8 cellular contexts compared by ENCODE assay signal in genomic region chr11:77820565-77821348, GRCh38. TPM values are rescaled to one million over a fixed set of nuclear protein-coding genes. Genes with fewer than 3 reads are reported as not detected.
DNase-seq lines count a peak whose midpoint lies in the region; ATAC-seq and TF ChIP-seq lines count a peak whose summit lies in the region.

Gene AAMDC (plus strand): TSS chr11:77821144. CDS start chr11:77842497, 21,353 bp downstream.
A gene with protein sequence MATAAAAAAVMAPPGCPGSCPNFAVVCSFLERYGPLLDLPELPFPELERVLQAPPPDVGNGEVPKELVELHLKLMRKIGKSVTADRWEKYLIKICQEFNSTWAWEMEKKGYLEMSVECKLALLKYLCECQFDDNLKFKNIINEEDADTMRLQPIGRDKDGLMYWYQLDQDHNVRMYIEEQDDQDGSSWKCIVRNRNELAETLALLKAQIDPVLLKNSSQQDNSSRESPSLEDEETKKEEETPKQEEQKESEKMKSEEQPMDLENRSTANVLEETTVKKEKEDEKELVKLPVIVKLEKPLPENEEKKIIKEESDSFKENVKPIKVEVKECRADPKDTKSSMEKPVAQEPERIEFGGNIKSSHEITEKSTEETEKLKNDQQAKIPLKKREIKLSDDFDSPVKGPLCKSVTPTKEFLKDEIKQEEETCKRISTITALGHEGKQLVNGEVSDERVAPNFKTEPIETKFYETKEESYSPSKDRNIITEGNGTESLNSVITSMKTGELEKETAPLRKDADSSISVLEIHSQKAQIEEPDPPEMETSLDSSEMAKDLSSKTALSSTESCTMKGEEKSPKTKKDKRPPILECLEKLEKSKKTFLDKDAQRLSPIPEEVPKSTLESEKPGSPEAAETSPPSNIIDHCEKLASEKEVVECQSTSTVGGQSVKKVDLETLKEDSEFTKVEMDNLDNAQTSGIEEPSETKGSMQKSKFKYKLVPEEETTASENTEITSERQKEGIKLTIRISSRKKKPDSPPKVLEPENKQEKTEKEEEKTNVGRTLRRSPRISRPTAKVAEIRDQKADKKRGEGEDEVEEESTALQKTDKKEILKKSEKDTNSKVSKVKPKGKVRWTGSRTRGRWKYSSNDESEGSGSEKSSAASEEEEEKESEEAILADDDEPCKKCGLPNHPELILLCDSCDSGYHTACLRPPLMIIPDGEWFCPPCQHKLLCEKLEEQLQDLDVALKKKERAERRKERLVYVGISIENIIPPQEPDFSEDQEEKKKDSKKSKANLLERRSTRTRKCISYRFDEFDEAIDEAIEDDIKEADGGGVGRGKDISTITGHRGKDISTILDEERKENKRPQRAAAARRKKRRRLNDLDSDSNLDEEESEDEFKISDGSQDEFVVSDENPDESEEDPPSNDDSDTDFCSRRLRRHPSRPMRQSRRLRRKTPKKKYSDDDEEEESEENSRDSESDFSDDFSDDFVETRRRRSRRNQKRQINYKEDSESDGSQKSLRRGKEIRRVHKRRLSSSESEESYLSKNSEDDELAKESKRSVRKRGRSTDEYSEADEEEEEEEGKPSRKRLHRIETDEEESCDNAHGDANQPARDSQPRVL (N-terminal part only) (minus strand): TSS chr11:77820722. CDS start chr11:77820714, 8 bp downstream.

- POLR2A ChIA-PET in Caco-2 (lab: Charles Lee), result interaction anchor here (0.6 to 1.6 kb wide), 4 partner anchors 20 to 186 kb away, joined by 3 to 15 read pairs (median 11); partner anchors contain the start of gene INTS4

- H3K9me3 ChIP-seq in Caco-2 (no peaks in the 10 kb centered on the region), endocrine pancreas (ENCODE audit: control insufficient read depth, low read length) (no peaks in the 10 kb centered on the region), mesodermal cell (ENCODE audit: control insufficient read depth, low read length) (no peaks in the 10 kb centered on the region)

- H3K4me1 Mint-ChIP-seq in Caco-2 (ENCODE audit: low read depth, unreplicated experiment), result peaks cover 6% of the 10 kb centered on the region
- H3K4me1 Mint-ChIP-seq in activated CD8-positive, alpha-beta memory T cell treated with anti-CD3 and anti-CD28 coated beads, Interleukin-2, amount 10 ng/mL, durations not matched to agents 7 days and 5 days, result peaks cover 33% of the 10 kb centered on the region

- H3K36me3 ChIP-seq in Caco-2 (ENCODE audit: control insufficient read depth, insufficient read depth, low read length), result 0 out of 2 replicates have a peak, but pooled peaks cover 1% of the 10 kb centered on the region
- no peaks in the 10 kb centered on the region for H3K36me3 ChIP-seq in endocrine pancreas (ENCODE audit: control insufficient read depth, insufficient read depth, low read length)
- H3K36me3 ChIP-seq in mesodermal cell (ENCODE audit: control insufficient read depth, insufficient read depth, low read length), result peaks cover 11% of the 10 kb centered on the region

- H3K27me3 Mint-ChIP-seq in Caco-2 (ENCODE audit: insufficient read depth, unreplicated experiment), result no peaks in the 10 kb centered on the region
- H3K27me3 Mint-ChIP-seq in activated CD8-positive, alpha-beta memory T cell treated with anti-CD3 and anti-CD28 coated beads, Interleukin-2, amount 10 ng/mL, durations not matched to agents 7 days and 5 days, result no peaks in the 10 kb centered on the region

- H3K4me1 ChIP-seq in Caco-2, result peaks cover 36% of the 10 kb centered on the region
- H3K4me1 ChIP-seq in endocrine pancreas (ENCODE audit: control insufficient read depth, insufficient read depth, low read length), result peaks cover 15% of the 10 kb centered on the region
- H3K4me1 ChIP-seq in mesodermal cell (ENCODE audit: control insufficient read depth, insufficient read depth, low read length, poor library complexity, severe bottlenecking), result peaks cover 11% of the 10 kb centered on the region

- H3K27ac ChIP-seq in mesodermal cell (ENCODE audit: low read depth, low read length, severe bottlenecking), result peak within 1 kb of the TSS; percentile 85

- H3K27ac Mint-ChIP-seq in Caco-2 (ENCODE audit: unreplicated experiment), result peak within 1 kb of the TSS; percentile 77
- H3K27ac Mint-ChIP-seq in activated CD8-positive, alpha-beta memory T cell treated with anti-CD3 and anti-CD28 coated beads, Interleukin-2, amount 10 ng/mL, durations not matched to agents 7 days and 5 days, result peak within 1 kb of the TSS; percentile 97

- H3K4me3 ChIP-seq in Caco-2 (ENCODE audit: low read depth, low read length), result peak within 1 kb of the TSS; percentile 100
- peak within 1 kb of the TSS; percentile 84 for H3K4me3 ChIP-seq in endocrine pancreas (ENCODE audit: control insufficient read depth, insufficient read depth, low read length)
- H3K4me3 ChIP-seq in mesodermal cell (ENCODE audit: extremely low read depth, insufficient read depth, low read length, poor library complexity, severe bottlenecking), result peak within 1 kb of the TSS; percentile 100

- 0% methylated on average over 43 to 46 of the region's 64 CpGs for whole genome bisulfite sequencing in mesodermal cell (ENCODE audit: insufficient coverage in 2 of 2), 2 experiments

- TF ChIP-seq CTCF in Caco-2 (IDR thresholded peaks at IDR 0.05; ENCODE audit: insufficient read depth in 1 of 2, low read depth in 1 of 2, low read length in 1 of 2, severe bottlenecking in 1 of 2, unreplicated experiment in 1 of 2), result peak; percentile 72 to 92

- ATAC-seq in GM21360 (IDR thresholded peaks at IDR 0.05; ENCODE audit: unreplicated experiment), result peak; percentile 82
- ATAC-seq in activated CD8-positive, alpha-beta memory T cell treated with anti-CD3 and anti-CD28 coated beads, Interleukin-2, amount 10 ng/mL, durations not matched to agents 7 days and 5 days, result peak; percentile 87

- no TSS peak for BruUV-seq in Caco-2 (replicated peaks; lab: Mats Ljungman, UMichigan)

- H3K9me3 Mint-ChIP-seq in Caco-2 (ENCODE audit: unreplicated experiment), result no peaks in the 10 kb centered on the region
- H3K9me3 Mint-ChIP-seq in activated CD8-positive, alpha-beta memory T cell treated with anti-CD3 and anti-CD28 coated beads, Interleukin-2, amount 10 ng/mL, durations not matched to agents 7 days and 5 days (ENCODE audit: low read depth), result no peaks in the 10 kb centered on the region

- CTCF ChIA-PET in Caco-2 (lab: Charles Lee), result interaction anchor here (1.1 to 1.9 kb wide), 2 partner anchors 45 to 174 kb away, joined by 3 to 5 read pairs; partner anchors contain the start of gene INTS4
- CTCF ChIA-PET in activated CD8-positive, alpha-beta memory T cell treated with anti-CD3 and anti-CD28 coated beads, Interleukin-2, amount 10 ng/mL, durations not matched to agents 7 days and 5 days (lab: Charles Lee), result interaction anchor here (1.1 to 4.2 kb wide), 4 partner anchors 44 to 176 kb away, joined by 3 to 25 read pairs (median 4); partner anchors contain the start of gene INTS4

- DNase-seq in Caco-2, result peak; percentile 100
- DNase-seq in HT1080 (ENCODE audit: low read depth), result peak; percentile 97
- peak; percentile 97 to 98 for DNase-seq in NOMO-1 (lab: John Stamatoyannopoulos, UW; ENCODE audit: unreplicated experiment in 2 of 2)
- peak; percentile 97 for DNase-seq in activated CD8-positive, alpha-beta memory T cell treated with anti-CD3 and anti-CD28 coated beads, Interleukin-2, amount 10 ng/mL, durations not matched to agents 7 days and 5 days
- peak; percentile 93 for DNase-seq in stimulated activated CD8-positive, alpha-beta memory T cell treated with anti-CD3 and anti-CD28 coated beads, Interleukin-15, amount 100 ng/mL, for 4 hours (ENCODE audit: low read depth in 2 of 2)

- H3K9ac ChIP-seq in endocrine pancreas (ENCODE audit: control insufficient read depth, insufficient read depth, low read length), result peak within 1 kb of the TSS; percentile 86

- intact Hi-C loops in Caco-2 (cut with micrococcal nuclease; ENCODE audit: unreplicated experiment), result loop anchor here (1.0 to 5.0 kb wide), 5 partner anchors 113 to 272 kb away; partner anchors contain the start of genes CLNS1A and INTS4

- H3K27me3 ChIP-seq in Caco-2 (replicated peaks; ENCODE audit: control insufficient read depth, insufficient read depth, low read length), result no peaks in the 10 kb centered on the region
- no peaks in the 10 kb centered on the region for H3K27me3 ChIP-seq in endocrine pancreas (ENCODE audit: control insufficient read depth, insufficient read depth, low read length)

- H3K36me3 Mint-ChIP-seq in Caco-2 (ENCODE audit: insufficient read depth, unreplicated experiment), result peaks cover 23% of the 10 kb centered on the region
- peaks cover 16% of the 10 kb centered on the region for H3K36me3 Mint-ChIP-seq in activated CD8-positive, alpha-beta memory T cell treated with anti-CD3 and anti-CD28 coated beads, Interleukin-2, amount 10 ng/mL, durations not matched to agents 7 days and 5 days

- peak within 1 kb of the TSS; percentile 84 for H3K4me3 Mint-ChIP-seq in Caco-2 (ENCODE audit: unreplicated experiment)
- peak within 1 kb of the TSS; percentile 99 for H3K4me3 Mint-ChIP-seq in activated CD8-positive, alpha-beta memory T cell treated with anti-CD3 and anti-CD28 coated beads, Interleukin-2, amount 10 ng/mL, durations not matched to agents 7 days and 5 days

RNA-seq across cellular contexts. Expression of gene AAMDC, which starts in this region (rescaled TPM):
- 87.7 and 89.7 TPM in 2 replicates for total RNA-seq in Caco-2 (2022)
- total RNA-seq in HT1080 (2014; rRNA removed; shearing (Covaris generic)), result 5.8 and 7.5 TPM in 2 replicates
- 13.5 and 15.7 TPM in 2 replicates for polyA plus RNA-seq in HT1080 (2015; cell fraction: cytosol; rRNA removed)
- polyA plus RNA-seq in HT1080 (2015; cell fraction: nucleus; rRNA removed), result 3.8 and 7.9 TPM in 2 replicates
- 10 to 100 TPM in 1 of 2 experiments, 1 to 10 TPM in 1; 9.9 to 13.2 TPM for total RNA-seq in activated CD8-positive, alpha-beta memory T cell treated with anti-CD3 and anti-CD28 coated beads, Interleukin-2, amount 10 ng/mL, durations not matched to agents 7 days and 5 days
- polyA plus RNA-seq in mesodermal cell (2013, experiment 1 of 2), result 39.5 TPM
- polyA plus RNA-seq in mesodermal cell (2013, experiment 2 of 2), result 40.2 TPM

RNA-seq across cellular contexts. Expression of the second gene that starts in this region (rescaled TPM):
- 108 and 121 TPM in 2 replicates for total RNA-seq in Caco-2 (2022)
- total RNA-seq in HT1080 (2014; rRNA removed; shearing (Covaris generic)), result 20.2 and 22.5 TPM in 2 replicates
- polyA plus RNA-seq in HT1080 (2015; cell fraction: cytosol; rRNA removed), result 18.0 and 19.2 TPM in 2 replicates
- 42.4 and 49.4 TPM in 2 replicates for polyA plus RNA-seq in HT1080 (2015; cell fraction: nucleus; rRNA removed)
- 10 to 100 TPM; 49.4 to 54.6 TPM for total RNA-seq in activated CD8-positive, alpha-beta memory T cell treated with anti-CD3 and anti-CD28 coated beads, Interleukin-2, amount 10 ng/mL, durations not matched to agents 7 days and 5 days
- polyA plus RNA-seq in mesodermal cell (2013, experiment 1 of 2), result 46.0 TPM
- polyA plus RNA-seq in mesodermal cell (2013, experiment 2 of 2), result 60.7 TPM

Comparison
In these comparisons a context has a peak if more than half of its experiments do, and no peak if none do; other contexts are left out.
1. Peak in every context shown above with its lines: DNase-seq, ATAC-seq, H3K4me3 ChIP-seq and H3K27ac ChIP-seq.